1 cellular context compared by ENCODE assay signal in the genomic region with DNA sequence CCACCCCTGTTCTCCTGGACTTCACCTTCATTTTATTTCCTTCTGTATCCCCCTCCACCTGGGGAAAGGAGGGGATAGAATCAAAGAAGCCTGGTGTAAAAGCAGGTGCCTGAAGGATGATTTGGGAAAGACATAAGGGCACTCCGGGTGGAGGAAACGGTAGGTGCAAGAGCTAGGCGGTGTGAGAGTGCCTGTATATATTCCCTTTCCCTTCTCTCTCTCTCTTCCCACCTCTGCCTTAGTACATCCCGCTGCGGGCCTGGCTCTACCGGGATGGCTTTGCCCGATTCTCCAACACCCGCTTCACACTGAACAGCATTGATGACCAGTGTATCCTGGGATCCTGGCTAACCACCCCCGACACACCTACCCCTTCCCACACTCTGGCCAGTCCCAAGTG.
TF ChIP-seq lines count a peak whose summit lies in the region.

No MANE protein-coding gene starts in this region.

TF ChIP-seq in WTC11, 78 proteins besides CTCF, POLR2A, EP300 and RAD21 (continued from another document):
- TF ChIP-seq KAT7 (CRISPR knock-in tag; IDR thresholded peaks at IDR 0.05; ENCODE audit: borderline replicate concordance), result no peak
